Comparison of ENCODE assay signal across 1 cellular context in genomic region chr6:108002365-108003221, GRCh38.
TF ChIP-seq lines count a peak whose summit lies in the region.

No MANE protein-coding gene starts in this region.

TF ChIP-seq in HepG2, 621 proteins besides CTCF, POLR2A, EP300 and RAD21 (continued from another document and continues in another):
- TF ChIP-seq RNF2 (conservative IDR thresholded peaks at IDR 0.05; ENCODE audit: low read depth) (no peak), TBX3 (IDR thresholded peaks at IDR 0.05; ENCODE audit: borderline replicate concordance) (peak; percentile 26; the same call in 1 of the 2 replicates), POGK (CRISPR knock-in tag; conservative IDR thresholded peaks at IDR 0.05) (no peak), TERF1 (CRISPR knock-in tag; IDR thresholded peaks at IDR 0.05) (no peak), ZNF503 (CRISPR knock-in tag; IDR thresholded peaks at IDR 0.05) (no peak), ZBTB38 (CRISPR knock-in tag; IDR thresholded peaks at IDR 0.05) (no peak), BRD4 (CRISPR knock-in tag; IDR thresholded peaks at IDR 0.05) (no peak), NFRKB (IDR thresholded peaks at IDR 0.05) (no peak), ZNF20 (CRISPR knock-in tag; IDR thresholded peaks at IDR 0.05) (no peak), KDM3A (CRISPR knock-in tag; IDR thresholded peaks at IDR 0.05; ENCODE audit: low read depth) (no peak), ZNF264 (CRISPR knock-in tag; IDR thresholded peaks at IDR 0.05) (no peak), TOE1 (CRISPR knock-in tag; IDR thresholded peaks at IDR 0.05) (no peak), ZNF766 (CRISPR knock-in tag; IDR thresholded peaks at IDR 0.05; ENCODE audit: borderline replicate concordance) (no peak), ZNF138 (CRISPR knock-in tag; IDR thresholded peaks at IDR 0.05; ENCODE audit: low read depth) (no peak), KLF9 (CRISPR knock-in tag; IDR thresholded peaks at IDR 0.05; ENCODE audit: low read depth) (no peak), ZBTB14 (CRISPR knock-in tag; IDR thresholded peaks at IDR 0.05) (no peak), KLF12 (CRISPR knock-in tag; IDR thresholded peaks at IDR 0.05; ENCODE audit: borderline replicate concordance) (no peak), ZNF775 (CRISPR knock-in tag; IDR thresholded peaks at IDR 0.05; ENCODE audit: borderline replicate concordance) (no peak), E2F1 (CRISPR knock-in tag; IDR thresholded peaks at IDR 0.05) (no peak), AHR (CRISPR knock-in tag; IDR thresholded peaks at IDR 0.05) (no peak), ZZZ3 (CRISPR knock-in tag; IDR thresholded peaks at IDR 0.05; ENCODE audit: borderline replicate concordance) (no peak), ZNF432 (CRISPR knock-in tag; IDR thresholded peaks at IDR 0.05; ENCODE audit: borderline replicate concordance) (no peak), ZFP41 (CRISPR knock-in tag; IDR thresholded peaks at IDR 0.05; ENCODE audit: borderline replicate concordance) (no peak), STAG1 (CRISPR knock-in tag; IDR thresholded peaks at IDR 0.05) (no peak), SP2 (CRISPR knock-in tag; IDR thresholded peaks at IDR 0.05) (no peak), ZNF460 (CRISPR knock-in tag; IDR thresholded peaks at IDR 0.05; ENCODE audit: borderline replicate concordance) (no peak), DPF2 (CRISPR knock-in tag; IDR thresholded peaks at IDR 0.05; ENCODE audit: borderline replicate concordance, low read depth) (no peak), HDAC2 (CRISPR knock-in tag; IDR thresholded peaks at IDR 0.05) (no peak; the same call in 1 of the 2 replicates), SP1 (IDR thresholded peaks at IDR 0.05) (no peak), SP1 (CRISPR knock-in tag; IDR thresholded peaks at IDR 0.05) (no peak), KDM1A (CRISPR knock-in tag; IDR thresholded peaks at IDR 0.05) (no peak), NBN (conservative IDR thresholded peaks at IDR 0.05) (no peak), SNAPC2 (CRISPR knock-in tag; IDR thresholded peaks at IDR 0.05) (no peak), BORCS8-MEF2B (CRISPR knock-in tag; IDR thresholded peaks at IDR 0.05) (no peak), ZNF629 (CRISPR knock-in tag; conservative IDR thresholded peaks at IDR 0.05) (no peak)
- TF ChIP-seq, protein P1, sequence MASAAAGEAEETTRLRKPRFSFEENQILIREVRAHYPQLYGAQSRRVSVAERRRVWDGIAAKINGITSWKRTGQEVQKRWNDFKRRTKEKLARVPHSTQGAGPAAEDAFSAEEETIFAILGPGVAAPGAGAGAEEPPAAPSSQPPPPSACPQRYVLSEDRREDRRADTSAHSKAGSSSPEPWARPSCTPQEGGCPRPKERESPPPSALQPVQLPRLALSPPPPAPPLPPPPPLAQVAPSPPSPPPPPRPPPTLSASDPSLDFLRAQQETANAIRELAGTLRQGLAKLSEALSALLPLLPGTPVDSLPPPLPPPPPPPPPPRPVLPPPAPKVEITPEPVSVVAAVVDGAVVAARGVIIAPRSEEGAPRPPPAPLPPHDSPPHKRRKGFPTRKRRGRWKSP (CRISPR knock-in tag; IDR thresholded peaks at IDR 0.05), result no peak
- TF ChIP-seq, protein P2, sequence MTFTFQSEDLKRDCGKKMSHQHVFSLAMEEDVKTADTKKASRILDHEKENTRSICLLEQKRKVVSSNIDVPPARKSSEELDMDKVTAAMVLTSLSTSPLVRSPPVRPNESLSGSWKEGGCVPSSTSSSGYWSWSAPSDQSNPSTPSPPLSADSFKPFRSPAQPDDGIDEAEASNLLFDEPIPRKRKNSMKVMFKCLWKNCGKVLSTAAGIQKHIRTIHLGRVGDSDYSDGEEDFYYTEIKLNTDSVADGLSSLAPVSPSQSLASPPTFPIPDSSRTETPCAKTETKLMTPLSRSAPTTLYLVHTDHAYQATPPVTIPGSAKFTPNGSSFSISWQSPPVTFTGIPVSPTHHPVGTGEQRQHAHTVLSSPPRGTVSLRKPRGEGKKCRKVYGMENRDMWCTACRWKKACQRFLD (CRISPR knock-in tag; IDR thresholded peaks at IDR 0.05; ENCODE audit: borderline replicate concordance), result no peak
- TF ChIP-seq, protein P3, sequence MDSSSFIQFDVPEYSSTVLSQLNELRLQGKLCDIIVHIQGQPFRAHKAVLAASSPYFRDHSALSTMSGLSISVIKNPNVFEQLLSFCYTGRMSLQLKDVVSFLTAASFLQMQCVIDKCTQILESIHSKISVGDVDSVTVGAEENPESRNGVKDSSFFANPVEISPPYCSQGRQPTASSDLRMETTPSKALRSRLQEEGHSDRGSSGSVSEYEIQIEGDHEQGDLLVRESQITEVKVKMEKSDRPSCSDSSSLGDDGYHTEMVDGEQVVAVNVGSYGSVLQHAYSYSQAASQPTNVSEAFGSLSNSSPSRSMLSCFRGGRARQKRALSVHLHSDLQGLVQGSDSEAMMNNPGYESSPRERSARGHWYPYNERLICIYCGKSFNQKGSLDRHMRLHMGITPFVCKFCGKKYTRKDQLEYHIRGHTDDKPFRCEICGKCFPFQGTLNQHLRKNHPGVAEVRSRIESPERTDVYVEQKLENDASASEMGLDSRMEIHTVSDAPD (CRISPR knock-in tag; IDR thresholded peaks at IDR 0.05), result no peak
- TF ChIP-seq, protein P4, sequence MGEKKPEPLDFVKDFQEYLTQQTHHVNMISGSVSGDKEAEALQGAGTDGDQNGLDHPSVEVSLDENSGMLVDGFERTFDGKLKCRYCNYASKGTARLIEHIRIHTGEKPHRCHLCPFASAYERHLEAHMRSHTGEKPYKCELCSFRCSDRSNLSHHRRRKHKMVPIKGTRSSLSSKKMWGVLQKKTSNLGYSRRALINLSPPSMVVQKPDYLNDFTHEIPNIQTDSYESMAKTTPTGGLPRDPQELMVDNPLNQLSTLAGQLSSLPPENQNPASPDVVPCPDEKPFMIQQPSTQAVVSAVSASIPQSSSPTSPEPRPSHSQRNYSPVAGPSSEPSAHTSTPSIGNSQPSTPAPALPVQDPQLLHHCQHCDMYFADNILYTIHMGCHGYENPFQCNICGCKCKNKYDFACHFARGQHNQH (CRISPR knock-in tag; IDR thresholded peaks at IDR 0.05), result no peak
- TF ChIP-seq, protein P5, sequence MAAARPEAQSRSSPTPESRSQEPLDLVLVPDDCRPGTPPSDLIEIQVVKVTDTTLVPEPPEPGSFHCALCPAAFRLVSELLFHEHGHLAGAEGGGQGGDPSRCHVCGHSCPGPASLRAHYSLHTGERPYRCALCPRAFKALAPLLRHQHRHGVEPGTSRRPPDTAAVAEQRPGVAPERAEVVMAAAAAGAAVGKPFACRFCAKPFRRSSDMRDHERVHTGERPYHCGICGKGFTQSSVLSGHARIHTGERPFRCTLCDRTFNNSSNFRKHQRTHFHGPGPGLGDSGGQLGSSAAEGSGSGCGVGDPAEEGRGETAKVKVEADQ (CRISPR knock-in tag; IDR thresholded peaks at IDR 0.05; ENCODE audit: borderline replicate concordance), result no peak
- TF ChIP-seq, protein P6, sequence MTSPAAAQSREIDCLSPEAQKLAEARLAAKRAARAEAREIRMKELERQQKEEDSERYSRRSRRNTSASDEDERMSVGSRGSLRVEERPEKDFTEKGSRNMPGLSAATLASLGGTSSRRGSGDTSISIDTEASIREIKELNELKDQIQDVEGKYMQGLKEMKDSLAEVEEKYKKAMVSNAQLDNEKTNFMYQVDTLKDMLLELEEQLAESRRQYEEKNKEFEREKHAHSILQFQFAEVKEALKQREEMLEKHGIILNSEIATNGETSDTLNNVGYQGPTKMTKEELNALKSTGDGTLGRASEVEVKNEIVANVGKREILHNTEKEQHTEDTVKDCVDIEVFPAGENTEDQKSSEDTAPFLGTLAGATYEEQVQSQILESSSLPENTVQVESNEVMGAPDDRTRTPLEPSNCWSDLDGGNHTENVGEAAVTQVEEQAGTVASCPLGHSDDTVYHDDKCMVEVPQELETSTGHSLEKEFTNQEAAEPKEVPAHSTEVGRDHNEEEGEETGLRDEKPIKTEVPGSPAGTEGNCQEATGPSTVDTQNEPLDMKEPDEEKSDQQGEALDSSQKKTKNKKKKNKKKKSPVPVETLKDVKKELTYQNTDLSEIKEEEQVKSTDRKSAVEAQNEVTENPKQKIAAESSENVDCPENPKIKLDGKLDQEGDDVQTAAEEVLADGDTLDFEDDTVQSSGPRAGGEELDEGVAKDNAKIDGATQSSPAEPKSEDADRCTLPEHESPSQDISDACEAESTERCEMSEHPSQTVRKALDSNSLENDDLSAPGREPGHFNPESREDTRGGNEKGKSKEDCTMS (CRISPR knock-in tag; conservative IDR thresholded peaks at IDR 0.05), result no peak
- TF ChIP-seq, protein P7, sequence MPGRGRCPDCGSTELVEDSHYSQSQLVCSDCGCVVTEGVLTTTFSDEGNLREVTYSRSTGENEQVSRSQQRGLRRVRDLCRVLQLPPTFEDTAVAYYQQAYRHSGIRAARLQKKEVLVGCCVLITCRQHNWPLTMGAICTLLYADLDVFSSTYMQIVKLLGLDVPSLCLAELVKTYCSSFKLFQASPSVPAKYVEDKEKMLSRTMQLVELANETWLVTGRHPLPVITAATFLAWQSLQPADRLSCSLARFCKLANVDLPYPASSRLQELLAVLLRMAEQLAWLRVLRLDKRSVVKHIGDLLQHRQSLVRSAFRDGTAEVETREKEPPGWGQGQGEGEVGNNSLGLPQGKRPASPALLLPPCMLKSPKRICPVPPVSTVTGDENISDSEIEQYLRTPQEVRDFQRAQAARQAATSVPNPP (CRISPR knock-in tag; IDR thresholded peaks at IDR 0.05), result no peak
